Comparison of ENCODE assay signal across 8 cellular contexts in the genomic region with DNA sequence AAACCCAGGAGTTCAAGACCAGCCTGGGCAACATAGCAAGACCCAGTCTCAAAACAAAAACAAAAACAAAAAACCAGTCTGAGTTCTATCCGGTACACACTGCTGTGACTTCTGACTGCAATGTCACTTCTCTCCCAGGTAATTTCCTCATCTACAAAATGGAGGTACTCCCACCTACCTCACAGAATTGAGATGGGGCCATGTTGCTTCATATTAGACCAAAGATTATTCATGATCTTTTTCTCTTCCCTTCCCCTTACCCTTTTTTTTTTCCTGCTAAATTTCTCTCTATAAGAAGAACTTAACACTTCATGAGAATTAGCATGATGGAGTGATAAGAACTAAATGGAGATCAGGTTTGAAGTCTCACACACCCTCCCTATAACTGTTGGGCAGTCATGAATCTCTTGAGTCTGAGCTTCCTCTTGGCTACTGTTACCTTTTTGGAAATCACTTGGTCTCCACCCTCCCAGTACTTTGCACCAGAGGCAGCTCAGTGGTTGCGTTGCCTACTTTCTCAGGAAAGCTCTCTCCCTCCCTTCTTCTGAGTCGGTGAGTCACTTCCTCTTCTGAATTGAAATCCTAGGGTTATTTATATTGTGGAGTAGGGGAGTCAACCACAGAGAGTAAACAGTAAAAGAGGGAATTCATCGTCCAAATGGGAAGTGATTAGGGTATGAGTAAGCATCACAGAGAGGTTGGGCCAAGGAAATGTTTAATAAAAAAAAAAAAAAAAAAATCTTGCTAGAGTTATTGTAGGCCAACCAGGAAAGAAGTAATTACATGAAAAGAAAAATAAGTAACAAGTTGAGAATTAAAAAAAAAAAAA. TPM values are rescaled to one million over a fixed set of nuclear protein-coding genes. Genes with fewer than 3 reads are reported as not detected.
DNase-seq lines count a peak whose midpoint lies in the region; ATAC-seq, FAIRE-seq and TF ChIP-seq lines count a peak whose summit lies in the region.

No MANE protein-coding gene starts in this region.

- TF ChIP-seq POLR2A in H1 (IDR thresholded peaks at IDR 0.05; ENCODE audit: control extremely low read depth in 1 of 2, low read depth in 2 of 2, low read length in 2 of 2) = no peak

- 0 out of 2 replicates have a peak overlapping the region, but pooled peaks have one; percentile 6 for H2AFZ ChIP-seq in H1 (ENCODE audit: low read length)

- CTCF ChIA-PET in H1 (lab: Charles Lee; ENCODE audit: partially characterized antibody) = interaction anchor here (0.9 to 1.0 kb wide), 3 partner anchors 9 to 145 kb away, joined by 3 read pairs; no protein-coding TSS in a partner anchor

- no peaks in the 10 kb centered on the region for H3K79me1 ChIP-seq in H1 (ENCODE audit: low read depth, low read length)

- peaks cover 7% of the 10 kb centered on the region for H3K36me3 Mint-ChIP-seq in mesothelial cell of epicardium

- no peak overlapping the region for H3K4ac ChIP-seq in H1 (replicated peaks; ENCODE audit: insufficient read length, low read depth, low read length)

- H3K9ac ChIP-seq in H1 (replicated peaks in 1 of 4; ENCODE audit: extremely low read depth in 1 of 4, low read depth in 3 of 4, low read length in 3 of 4) = no peak overlapping the region

- no peak overlapping the region for H3K56ac ChIP-seq in H1 (replicated peaks; ENCODE audit: insufficient read length, low read depth, low read length)

- H3K9me3 Mint-ChIP-seq in mesothelial cell of epicardium = no peaks in the 10 kb centered on the region

- H3K79me2 ChIP-seq in H1 (ENCODE audit: control insufficient read depth in 1 of 2, insufficient read depth in 2 of 2, low read length in 2 of 2) = no peaks in the 10 kb centered on the region

- H3K27ac ChIP-seq in H1 (ENCODE audit: low read depth, low read length) = no peak overlapping the region

- H2AK5ac ChIP-seq in H1 (ENCODE audit: low read depth, low read length) = no peak overlapping the region

- H3K27me3 Mint-ChIP-seq in mesothelial cell of epicardium (ENCODE audit: low read depth) = no peaks in the 10 kb centered on the region

- peak overlapping the region; percentile 48; the same call in 1 of the 2 replicates for H2BK5ac ChIP-seq in H1 (ENCODE audit: low read depth, low read length)

- H4K91ac ChIP-seq in H1 (replicated peaks; ENCODE audit: insufficient read length, low read length) = no peak overlapping the region

- no peak overlapping the region for H4K8ac ChIP-seq in H1 (ENCODE audit: extremely low read depth, insufficient read depth, low read length)

- H2BK20ac ChIP-seq in H1 (ENCODE audit: low read length) = no peak overlapping the region

- H3K4me1 ChIP-seq in H1 (replicated peaks in 1 of 4; ENCODE audit: control insufficient read depth in 3 of 4, insufficient read depth in 4 of 4, low read length in 3 of 4) = peaks cover 0 to 8% (median 1%) of the 10 kb centered on the region in 4 experiments; a peak in 4 of 7 replicates

- no peak for TF ChIP-seq RAD21 in H1 (IDR thresholded peaks at IDR 0.05 in 1 of 2, conservative IDR thresholded peaks at IDR 0.05 in 1 of 2; ENCODE audit: low read depth in 2 of 2, low read length in 2 of 2)

- peak overlapping the region; percentile 39 for H3K27ac Mint-ChIP-seq in mesothelial cell of epicardium

- H3K18ac ChIP-seq in H1 (ENCODE audit: extremely low read depth, low read length) = peak overlapping the region; percentile 19; the same call in 1 of the 2 replicates

- DNase-seq in stimulated activated CD4-positive, alpha-beta T cell treated with anti-CD3 and anti-CD28 coated beads, Interleukin-15, amount 100 ng/mL, for 24 hours = peak; percentile 10
- DNase-seq in stimulated activated CD4-positive, alpha-beta T cell treated with anti-CD3 and anti-CD28 coated beads, Interleukin-4, amount 100 ng/mL, for 4 hours = no peak
- DNase-seq in H1 (ENCODE audit: low read depth in 1 of 2, low spot score in 2 of 2) = no peak
- DNase-seq in mesothelial cell of epicardium (ENCODE audit: low spot score in 2 of 2, unreplicated experiment in 2 of 2) = no peak
- no peak for DNase-seq in GM19238 (ENCODE audit: insufficient read length, low spot score)
- no peak for DNase-seq in H7

- H3K4me3 ChIP-seq in H1 (ENCODE audit: extremely low read depth in 1 of 4, insufficient read depth in 2 of 4, low read depth in 3 of 4, low read length in 4 of 4) (no peak overlapping the region), H7 (ENCODE audit: insufficient read depth, low read depth, low read length) (no peak overlapping the region)

- H3K4me3 Mint-ChIP-seq in mesothelial cell of epicardium = no peak overlapping the region

- H4K5ac ChIP-seq in H1 (ENCODE audit: insufficient read length, low read depth, low read length) = no peak overlapping the region

- ATAC-seq in GM19328 (IDR thresholded peaks at IDR 0.05; ENCODE audit: unreplicated experiment) = no peak

- H3K9me3 ChIP-seq in H1 (ENCODE audit: insufficient read depth in 2 of 2, low read depth in 1 of 2, low read length in 1 of 2) = no peaks in the 10 kb centered on the region

- POLR2A ChIA-PET in H1 (lab: Charles Lee; ENCODE audit: partially characterized antibody) = no interaction called here

- no peaks in the 10 kb centered on the region; the same call in 1 of the 2 replicates for H3K23me2 ChIP-seq in H1 (ENCODE audit: low read depth, low read length)

- no peak for FAIRE-seq in H1 (lab: Jason Lieb, UNC)

- H2BK15ac ChIP-seq in H1 (ENCODE audit: low read length) = no peak overlapping the region

- H3K27me3 ChIP-seq in H1 (replicated peaks in 1 of 4; ENCODE audit: control insufficient read depth in 3 of 4, extremely low read depth in 1 of 4, insufficient read depth in 3 of 4, low read length in 3 of 4) (no peaks in the 10 kb centered on the region), H7 (ENCODE audit: control insufficient read depth, insufficient read depth, low read length) (no peaks in the 10 kb centered on the region)

- H3K36me3 ChIP-seq in H1 (ENCODE audit: control insufficient read depth in 2 of 4, insufficient read depth in 4 of 4, low read length in 3 of 4) (no peaks in the 10 kb centered on the region), H7 (replicated peaks; ENCODE audit: control insufficient read depth, insufficient read depth, low read length) (no peaks in the 10 kb centered on the region)

- H3K14ac ChIP-seq in H1 (ENCODE audit: insufficient read length) = no peak overlapping the region

- 51% methylated on average over 4 of the region's 4 CpGs; no CpG with 5 or more reads in 1 of the 2 experiments for WGBS in H1 (ENCODE audit: extremely low coverage in 1 of 2, insufficient coverage in 1 of 2, insufficient read length in 1 of 2, insufficient replicate concordance in 2 of 2, low coverage in 1 of 2, low lambda C conversion rate in 2 of 2, missing lambda C conversion rate in 1 of 2), 2 experiments

- peaks cover 9% of the 10 kb centered on the region for H3K4me1 Mint-ChIP-seq in mesothelial cell of epicardium

- no peak overlapping the region for H3K4me2 ChIP-seq in H1 (ENCODE audit: insufficient read depth in 1 of 2, low read depth in 2 of 2, low read length in 2 of 2)

- no peak overlapping the region for H2BK120ac ChIP-seq in H1 (replicated peaks; ENCODE audit: low read depth, low read length)

- no peak overlapping the region for H3K23ac ChIP-seq in H1 (ENCODE audit: insufficient read length)

- H2BK12ac ChIP-seq in H1 (ENCODE audit: low read depth, low read length) = 0 out of 2 replicates have a peak overlapping the region, but pooled peaks have one; percentile 71

- no peak for TF ChIP-seq EP300 in H1 (IDR thresholded peaks at IDR 0.05; ENCODE audit: borderline replicate concordance in 1 of 2, low read depth in 2 of 2, low read length in 2 of 2)

- no peaks in the 10 kb centered on the region for H4K20me1 ChIP-seq in H1 (replicated peaks in 1 of 2; ENCODE audit: control insufficient read depth in 1 of 2, insufficient read depth in 2 of 2, low read length in 2 of 2)

- TF ChIP-seq CTCF in H1 (IDR thresholded peaks at IDR 0.05; ENCODE audit: control extremely low read depth in 1 of 3, insufficient read depth in 1 of 3, low read depth in 1 of 3, low read length in 3 of 3) (no peak), mesothelial cell of epicardium (IDR thresholded peaks at IDR 0.05; ENCODE audit: unreplicated experiment) (no peak)

TF ChIP-seq in PFSK-1, 5 proteins besides CTCF, POLR2A, EP300 and RAD21 (continues in another document):
- peak; percentile 67; the same call in 1 of the 2 replicates for TF ChIP-seq POLR2AphosphoS5 (IDR thresholded peaks at IDR 0.05; ENCODE audit: low read depth, low read length)

TF ChIP-seq in H1, 55 proteins besides CTCF, POLR2A, EP300 and RAD21:
- TF ChIP-seq JUND (IDR thresholded peaks at IDR 0.05; ENCODE audit: low read length) = peak; percentile 71; the same call in 1 of the 2 replicates
- TF ChIP-seq RBBP5 (IDR thresholded peaks at IDR 0.05; ENCODE audit: borderline replicate concordance, low read depth, low read length) = no peak
TF ChIP-seq in H1: peak in this region for 1.

RNA-seq across cellular contexts. Expression of a gene that starts 59.9 kb away (rescaled TPM):
- not detected for polyA plus RNA-seq in PFSK-1 (2012; ENCODE audit: insufficient read length, low read depth)
- total RNA-seq in H1 (2021; fragmentation: NEBNext Ultra II Directional; extraction: Animal tissue kit (Norgen Biotek cat#: 25700)) = 66.9 and 67.0 TPM in 2 replicates
- 13.5 and 15.0 TPM in 2 replicates for polyA plus RNA-seq in H1 (2011; rRNA removed)
- polyA plus RNA-seq in H1 (2011; cell fraction: cytosol; rRNA removed) = 20.4 TPM
- polyA plus RNA-seq in H1 (2011; cell fraction: nucleus; rRNA removed) = 32.0 TPM
- 41.9 to 51.0 TPM (median 46.3 TPM) in 4 replicates for polyA plus RNA-seq in H1 (2012, experiment 1 of 2)
- 6.3 TPM for polyA plus RNA-seq in H1 (2012, experiment 2 of 2)
- polyA plus RNA-seq in H1 (2013, experiment 1 of 2) = 52.7 TPM
- 52.0 TPM for polyA plus RNA-seq in H1 (2013, experiment 2 of 2)
- 17.3 and 17.8 TPM in 2 replicates for polyA minus RNA-seq in H1 (2011; rRNA and poly(A)+ RNA removed)
- 17.9 TPM for polyA minus RNA-seq in H1 (2011; cell fraction: cytosol; rRNA and poly(A)+ RNA removed)
- polyA minus RNA-seq in H1 (2011; cell fraction: nucleus; rRNA and poly(A)+ RNA removed) = 25.5 TPM
- 15.1 to 15.5 TPM (median 15.5 TPM) in 3 replicates for total RNA-seq in mesothelial cell of epicardium
- 7.8 and 12.2 TPM in 2 replicates for total RNA-seq in H7 (2014; rRNA removed; shearing (Covaris generic))
